ENCODE assay signal across 11 cellular contexts in genomic region chr10:62380002-62380401, GRCh38.
DNase-seq lines count a peak whose midpoint lies in the region; ATAC-seq and TF ChIP-seq lines count a peak whose summit lies in the region.
"Had no signal": no experiment of that assay in that cellular context is flagged by ENCODE, and none has a peak within 500 bp of the region (broad histone marks: within the 10 kb centered on the region; RNA-seq: fewer than 3 reads in every experiment).

No MANE protein-coding gene starts in this region.

- ATAC-seq in GM21619 (IDR thresholded peaks at IDR 0.05; ENCODE audit: unreplicated experiment) (no peak), GM21381 (IDR thresholded peaks at IDR 0.05; ENCODE audit: unreplicated experiment) (no peak)

- H3K36me3 ChIP-seq in HEK293 (ENCODE audit: control insufficient read depth in 2 of 2, insufficient read depth in 1 of 2, low read length in 2 of 2) = no peaks in the 10 kb centered on the region

- TF ChIP-seq CTCF in HEK293 (tag by site-specific recombination; IDR thresholded peaks at IDR 0.05) = no peak

- no peak overlapping the region for H3K4me3 ChIP-seq in HEK293 (ENCODE audit: low read depth, low read length)

- DNase-seq in ACHN (peak; percentile 75), SW480 (ENCODE audit: low spot score) (peak; percentile 67), fibroblast of the conjunctiva (ENCODE audit: low read depth) (peak; percentile 21), cortex of kidney (lab: John Stamatoyannopoulos, UW) (no peak)
- DNase-seq in stimulated activated naive CD4-positive, alpha-beta T cell (lab: John Stamatoyannopoulos, UW) = no peak
- DNase-seq: CD4-positive, alpha-beta T cell; kidney; NCI-H2107 had no signal

- peaks cover 19% of the 10 kb centered on the region for H3K4me1 ChIP-seq in HEK293 (ENCODE audit: control insufficient read depth, insufficient read depth, low read length)

- H3K27ac ChIP-seq in HEK293 (ENCODE audit: extremely low read depth, low read depth, low read length) = no peak overlapping the region

- CTCF ChIA-PET in HEK293 (lab: Yijun Ruan, JAX) = interaction anchor here (0.6 to 0.7 kb wide), 3 partner anchors 339 to 1341 kb away, joined by 3 to 4 read pairs (median 3); no protein-coding TSS in a partner anchor

- H3K9me3 ChIP-seq in HEK293 (ENCODE audit: control insufficient read depth, insufficient read depth, low read depth, low read length) = no peaks in the 10 kb centered on the region

- in situ Hi-C loops in ACHN (cut with HindIII; ENCODE audit: low pct_ligation_motif_present, low pct_unique_long_range_greater_than_20kb, low sequenced_read_pairs) = no loop called here

- POLR2A ChIA-PET in HEK293 (lab: Yijun Ruan, JAX) = no interaction called here

TF ChIP-seq in HEK293, 187 proteins besides CTCF, POLR2A, EP300 and RAD21:
- TF ChIP-seq TSHZ1 (tag by site-specific recombination; IDR thresholded peaks at IDR 0.05; ENCODE audit: borderline replicate concordance) (0 out of 2 replicates have a peak, but pooled peaks have one; percentile 21), ZNF341 (tag by site-specific recombination; IDR thresholded peaks at IDR 0.05; ENCODE audit: low read depth) (no peak), ZNF211 (tag by site-specific recombination; IDR thresholded peaks at IDR 0.05; ENCODE audit: low read depth) (no peak), ZNF221 (tag by site-specific recombination; IDR thresholded peaks at IDR 0.05; ENCODE audit: borderline replicate concordance) (no peak), ZNF416 (tag by site-specific recombination; IDR thresholded peaks at IDR 0.05) (no peak), HIC1 (tag by site-specific recombination; IDR thresholded peaks at IDR 0.05) (peak; percentile 87), ZNF19 (tag by site-specific recombination; IDR thresholded peaks at IDR 0.05; ENCODE audit: low read depth) (no peak), ZNF292 (tag by site-specific recombination; IDR thresholded peaks at IDR 0.05; ENCODE audit: borderline replicate concordance, low read depth) (no peak), ZNF174 (tag by site-specific recombination; IDR thresholded peaks at IDR 0.05) (no peak), GLIS1 (tag by site-specific recombination; IDR thresholded peaks at IDR 0.05) (no peak), ZNF521 (tag by site-specific recombination; IDR thresholded peaks at IDR 0.05) (no peak), ZNF629 (tag by site-specific recombination; IDR thresholded peaks at IDR 0.05) (peak; percentile 19; the same call in 1 of the 2 replicates), ZNF366 (tag by site-specific recombination; conservative IDR thresholded peaks at IDR 0.05) (peak; percentile 64), ZNF488 (tag by site-specific recombination; IDR thresholded peaks at IDR 0.05) (no peak), ZNF530 (tag by site-specific recombination; IDR thresholded peaks at IDR 0.05; ENCODE audit: low read depth) (no peak), KLF1 (tag by site-specific recombination; IDR thresholded peaks at IDR 0.05) (no peak), ZNF76 (tag by site-specific recombination; IDR thresholded peaks at IDR 0.05; ENCODE audit: borderline replicate concordance, low read depth) (no peak), GLIS2 (tag by site-specific recombination; IDR thresholded peaks at IDR 0.05) (no peak), ZFP69B (tag by site-specific recombination; IDR thresholded peaks at IDR 0.05) (no peak), ZNF16 (tag by site-specific recombination; IDR thresholded peaks at IDR 0.05; ENCODE audit: low read depth) (no peak)

Comparison
In these comparisons a context has a peak if more than half of its experiments do, and no peak if none do; other contexts are left out.
1. DNase-seq: peak in ACHN (single experiment), SW480 (single experiment) and fibroblast of the conjunctiva (single experiment); none in stimulated activated naive CD4-positive, alpha-beta T cell (0 of 6) and cortex of kidney (single experiment).